Comparison of ENCODE assay signal across 8 cellular contexts in the genomic region with DNA sequence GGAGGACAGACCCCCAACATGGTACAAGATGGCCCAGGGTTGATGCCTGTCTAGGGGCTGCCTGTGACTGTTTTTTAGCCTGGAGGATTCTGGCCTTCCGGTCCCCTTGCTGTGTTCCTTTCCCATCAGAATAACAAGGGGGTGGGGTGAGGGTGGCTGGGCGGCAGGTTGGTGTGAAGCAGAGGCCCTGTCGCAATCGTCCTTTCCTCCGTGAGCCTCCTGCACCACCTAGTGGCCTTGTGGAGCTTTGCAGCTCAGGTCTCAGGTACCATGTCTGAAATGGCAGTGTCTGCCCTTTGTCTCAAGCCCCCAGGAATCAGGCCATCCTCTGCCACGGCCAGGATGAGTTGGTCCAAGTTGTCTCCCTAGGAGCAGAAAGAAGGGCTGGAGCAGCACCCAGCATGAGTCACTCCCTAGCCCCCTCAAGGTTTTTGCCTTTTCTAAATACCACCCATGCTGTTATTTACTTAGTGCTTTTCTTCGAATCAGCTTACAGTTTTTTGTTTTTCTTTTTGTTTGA. TPM values are rescaled to one million over a fixed set of nuclear protein-coding genes. Genes with fewer than 3 reads are reported as not detected.
DNase-seq lines count a peak whose midpoint lies in the region; ATAC-seq, FAIRE-seq and TF ChIP-seq lines count a peak whose summit lies in the region.

No MANE protein-coding gene starts in this region.

- no peaks in the 10 kb centered on the region for H3K9me3 Mint-ChIP-seq in activated naive CD4-positive, alpha-beta T cell treated with anti-CD3 and anti-CD28 coated beads, Interleukin-2, amount 50 U/mL, for 72 hours
- H3K9me3 Mint-ChIP-seq in progenitor cell of endocrine pancreas (ENCODE audit: low read depth): no peaks in the 10 kb centered on the region

- DNase-seq in DMS79 treated with DMSO at 0.1 percent for 48 hours (lab: John Stamatoyannopoulos, UW) (peak; percentile 41), MG63 (peak; percentile 71), SKM-1 (lab: John Stamatoyannopoulos, UW; ENCODE audit: unreplicated experiment) (peak; percentile 88), Right ventricle myocardium inferior (ENCODE audit: missing footprints) (peak; percentile 92), progenitor cell of endocrine pancreas (ENCODE audit: low spot score, unreplicated experiment) (peak; percentile 66), urothelium cell line (ENCODE audit: low spot score) (peak; percentile 91)
- DNase-seq in activated naive CD4-positive, alpha-beta T cell treated with anti-CD3 and anti-CD28 coated beads, Interleukin-2, amount 50 U/mL, for 72 hours (ENCODE audit: low spot score in 2 of 2): peak; percentile 68 to 76

- H3K4me3 Mint-ChIP-seq in progenitor cell of endocrine pancreas (ENCODE audit: low read depth): no peak overlapping the region

- peaks cover 30% of the 10 kb centered on the region for H3K36me3 ChIP-seq in MG63

- peaks cover 6 to 13% of the 10 kb centered on the region in 2 donors for H3K36me3 Mint-ChIP-seq in activated naive CD4-positive, alpha-beta T cell treated with anti-CD3 and anti-CD28 coated beads, Interleukin-2, amount 50 U/mL, for 72 hours
- peaks cover 12% of the 10 kb centered on the region for H3K36me3 Mint-ChIP-seq in progenitor cell of endocrine pancreas (ENCODE audit: insufficient read depth)

- H3K27ac Mint-ChIP-seq in activated naive CD4-positive, alpha-beta T cell treated with anti-CD3 and anti-CD28 coated beads, Interleukin-2, amount 50 U/mL, for 72 hours: peak overlapping the region; percentile 75 to 92
- peak overlapping the region; percentile 90 for H3K27ac Mint-ChIP-seq in progenitor cell of endocrine pancreas

- no peaks in the 10 kb centered on the region for H3K4me1 Mint-ChIP-seq in progenitor cell of endocrine pancreas (ENCODE audit: low read depth)

- H3K9me3 ChIP-seq in MG63: no peaks in the 10 kb centered on the region

- TF ChIP-seq CTCF in progenitor cell of endocrine pancreas (IDR thresholded peaks at IDR 0.05; ENCODE audit: unreplicated experiment): peak; percentile 93

- no peaks in the 10 kb centered on the region for H3K27me3 Mint-ChIP-seq in progenitor cell of endocrine pancreas

- intact Hi-C loops in Right ventricle myocardium inferior (cut with DNase I): loop anchor here (1.0 to 5.0 kb wide), 2 partner anchors 75 to 155 kb away; no protein-coding TSS in a partner anchor

- FAIRE-seq in urothelium cell line (lab: Jason Lieb, UNC): peak; percentile 83

- H3K4me3 ChIP-seq in MG63: no peak overlapping the region

- H3K27me3 ChIP-seq in MG63: no peaks in the 10 kb centered on the region

- peak; percentile 90 for ATAC-seq in GM21786 (IDR thresholded peaks at IDR 0.05; ENCODE audit: unreplicated experiment)
- ATAC-seq in activated naive CD4-positive, alpha-beta T cell treated with anti-CD3 and anti-CD28 coated beads, Interleukin-2, amount 50 U/mL, for 72 hours: peak; percentile 83 to 89
- ATAC-seq in Right ventricle myocardium inferior: peak; percentile 87

RNA-seq across cellular contexts. Expression of gene TACR2, which starts 24.2 kb away (rescaled TPM):
- not detected in 2 replicates for total RNA-seq in MG63 (2014; rRNA removed; shearing (Covaris generic); ENCODE audit: low replicate concordance)
- total RNA-seq in activated naive CD4-positive, alpha-beta T cell treated with anti-CD3 and anti-CD28 coated beads, Interleukin-2, amount 50 U/mL, for 72 hours: under 1 TPM in 1 of 2 donors, not detected in 1; 0.16 TPM
- total RNA-seq in Right ventricle myocardium inferior: 0.19 TPM
- total RNA-seq in progenitor cell of endocrine pancreas: not detected in 2 replicates

RNA-seq across cellular contexts. Expression of gene TSPAN15, which starts 58.7 kb away (rescaled TPM):
- 7.5 TPM in 2 replicates for total RNA-seq in MG63 (2014; rRNA removed; shearing (Covaris generic); ENCODE audit: low replicate concordance)
- total RNA-seq in activated naive CD4-positive, alpha-beta T cell treated with anti-CD3 and anti-CD28 coated beads, Interleukin-2, amount 50 U/mL, for 72 hours: 1 to 10 TPM; 1.3 to 1.9 TPM
- total RNA-seq in Right ventricle myocardium inferior (11.8 TPM), progenitor cell of endocrine pancreas (14.7 and 17.9 TPM in 2 replicates)

Comparison
In these comparisons a context has a peak if more than half of its experiments do, and no peak if none do; other contexts are left out.
1. DNase-seq: peak in every context shown above with its lines; median percentile 92 in Right ventricle myocardium inferior; 91 in urothelium cell line; 88 in SKM-1; 72 in activated naive CD4-positive, alpha-beta T cell treated with anti-CD3 and anti-CD28 coated beads, Interleukin-2, amount 50 U/mL, for 72 hours; 71 in MG63; 66 in progenitor cell of endocrine pancreas; 41 in DMS79 treated with DMSO at 0.1 percent for 48 hours.